8 cellular contexts compared by ENCODE assay signal in the genomic region with DNA sequence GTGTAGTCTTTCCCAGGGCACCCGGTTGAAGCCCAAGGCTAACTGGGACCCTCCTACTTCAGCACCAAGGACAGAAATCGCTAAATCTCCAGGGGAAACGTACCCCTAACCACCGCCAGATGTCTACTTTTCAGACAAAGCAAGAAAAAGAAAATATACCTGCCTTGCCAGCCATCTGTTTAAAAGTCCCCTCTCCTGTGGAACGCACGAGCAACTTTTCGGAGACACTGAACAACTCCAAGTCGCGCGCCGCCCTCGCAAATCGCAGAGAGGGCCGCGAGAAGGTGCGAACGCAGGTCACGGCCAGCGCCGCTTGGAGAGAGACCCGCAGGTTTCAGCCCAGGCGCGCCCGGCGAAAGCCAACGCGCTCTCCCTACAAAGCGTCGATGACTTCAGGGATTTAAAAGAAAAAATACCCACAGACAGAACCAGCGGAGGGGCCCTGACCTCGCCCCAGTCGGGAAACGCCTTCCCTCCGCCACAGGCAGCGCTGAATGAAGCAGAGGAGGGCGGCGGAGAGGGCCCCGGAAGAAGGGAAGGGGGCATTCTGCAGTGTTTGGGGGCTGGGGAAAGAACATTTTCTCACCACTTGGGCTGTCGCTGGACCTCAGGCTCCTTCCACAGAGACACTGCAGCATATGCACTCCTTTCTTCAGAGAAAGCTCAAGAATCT.
DNase-seq lines count a peak whose midpoint lies in the region; ATAC-seq and TF ChIP-seq lines count a peak whose summit lies in the region.

No MANE protein-coding gene starts in this region.

- no peaks in the 10 kb centered on the region for H3K9me3 ChIP-seq in upper lobe of right lung
- H3K9me3 ChIP-seq in CD8-positive, alpha-beta T cell (ENCODE audit: low read length), result no peaks in the 10 kb centered on the region

- H3K27me3 ChIP-seq in upper lobe of right lung, result peaks cover 41% of the 10 kb centered on the region
- peaks cover 9% of the 10 kb centered on the region for H3K27me3 ChIP-seq in CD8-positive, alpha-beta T cell (ENCODE audit: insufficient read depth, low read length)

- POLR2A ChIA-PET in CD8-positive, alpha-beta T cell (lab: Charles Lee), result no interaction called here

- intact Hi-C loops in left colon (cut with DNase I, micrococcal nuclease) (no loop called here), upper lobe of right lung (cut with DNase I) (no loop called here), natural killer cell (cut with micrococcal nuclease) (no loop called here)
- intact Hi-C loops in CD8-positive, alpha-beta T cell (cut with DNase I, micrococcal nuclease), result no loop called here

- no peak for DNase-seq in activated naive CD4-positive, alpha-beta T cell (lab: John Stamatoyannopoulos, UW)
- peak; percentile 35 for DNase-seq in astrocyte of the cerebellum (ENCODE audit: low read depth)
- no peak for DNase-seq in left colon
- DNase-seq in upper lobe of right lung, result peak; percentile 63
- no peak for DNase-seq in natural killer cell
- DNase-seq in CD8-positive, alpha-beta T cell, result no peak

- peak overlapping the region; percentile 17 for H3K27ac Mint-ChIP-seq in activated naive CD4-positive, alpha-beta T cell treated with anti-CD3 and anti-CD28 coated beads, Interleukin-2, amount 50 U/mL, for 24 hours
- H3K27ac Mint-ChIP-seq in natural killer cell, result no peak overlapping the region
- no peak overlapping the region for H3K27ac Mint-ChIP-seq in CD8-positive, alpha-beta T cell

- ATAC-seq in left colon (peak; percentile 15), upper lobe of right lung (peak; percentile 36), natural killer cell (no peak), GM19463 (IDR thresholded peaks at IDR 0.05; ENCODE audit: unreplicated experiment) (no peak)
- no peak for ATAC-seq in CD8-positive, alpha-beta T cell

- H3K27me3 Mint-ChIP-seq in activated naive CD4-positive, alpha-beta T cell treated with anti-CD3 and anti-CD28 coated beads, Interleukin-2, amount 50 U/mL, for 24 hours, result peaks cover 48% of the 10 kb centered on the region
- H3K27me3 Mint-ChIP-seq in natural killer cell (ENCODE audit: low read depth in 2 of 2), result peaks cover 24 to 39% of the 10 kb centered on the region in 2 donors
- H3K27me3 Mint-ChIP-seq in CD8-positive, alpha-beta T cell (ENCODE audit: low read depth), result peaks cover 32% of the 10 kb centered on the region

- H3K27ac ChIP-seq in upper lobe of right lung, result no peak overlapping the region
- no peak overlapping the region for H3K27ac ChIP-seq in CD8-positive, alpha-beta T cell (ENCODE audit: low read depth, low read length)

- peak overlapping the region; percentile 35 for H3K4me3 ChIP-seq in astrocyte of the cerebellum (ENCODE audit: low read depth, low read length)
- peak overlapping the region; percentile 28 for H3K4me3 ChIP-seq in upper lobe of right lung
- no peak overlapping the region for H3K4me3 ChIP-seq in CD8-positive, alpha-beta T cell (ENCODE audit: low read depth, low read length)

- CTCF ChIA-PET in CD8-positive, alpha-beta T cell (lab: Charles Lee), result no interaction called here

- H3K4me3 Mint-ChIP-seq in activated naive CD4-positive, alpha-beta T cell treated with anti-CD3 and anti-CD28 coated beads, Interleukin-2, amount 50 U/mL, for 24 hours, result no peak overlapping the region
- H3K4me3 Mint-ChIP-seq in natural killer cell, result no peak overlapping the region
- no peak overlapping the region for H3K4me3 Mint-ChIP-seq in CD8-positive, alpha-beta T cell

- in situ Hi-C loops in astrocyte of the cerebellum (cut with HindIII; ENCODE audit: low sequenced_read_pairs), result no loop called here

- no peaks in the 10 kb centered on the region for H3K36me3 ChIP-seq in upper lobe of right lung
- no peaks in the 10 kb centered on the region for H3K36me3 ChIP-seq in CD8-positive, alpha-beta T cell (ENCODE audit: insufficient read depth, low read length)

- H3K4me1 ChIP-seq in upper lobe of right lung, result no peaks in the 10 kb centered on the region
- H3K4me1 ChIP-seq in CD8-positive, alpha-beta T cell (ENCODE audit: insufficient read depth, low read length), result no peaks in the 10 kb centered on the region

- peaks cover 8% of the 10 kb centered on the region for H3K9me3 Mint-ChIP-seq in activated naive CD4-positive, alpha-beta T cell treated with anti-CD3 and anti-CD28 coated beads, Interleukin-2, amount 50 U/mL, for 24 hours
- H3K9me3 Mint-ChIP-seq in natural killer cell, result peaks cover 5% of the 10 kb centered on the region in 2 donors
- no peaks in the 10 kb centered on the region for H3K9me3 Mint-ChIP-seq in CD8-positive, alpha-beta T cell

- H3K36me3 Mint-ChIP-seq in activated naive CD4-positive, alpha-beta T cell treated with anti-CD3 and anti-CD28 coated beads, Interleukin-2, amount 50 U/mL, for 24 hours, result no peaks in the 10 kb centered on the region
- H3K36me3 Mint-ChIP-seq in natural killer cell, result peaks cover 8% of the 10 kb centered on the region
- H3K36me3 Mint-ChIP-seq in CD8-positive, alpha-beta T cell, result no peaks in the 10 kb centered on the region

- TF ChIP-seq CTCF in astrocyte of the cerebellum (IDR thresholded peaks at IDR 0.05; ENCODE audit: low read depth, low read length, missing control alignments) (peak; percentile 38), upper lobe of right lung (IDR thresholded peaks at IDR 0.05) (no peak), natural killer cell (IDR thresholded peaks at IDR 0.05) (no peak)
- no peak for TF ChIP-seq CTCF in CD8-positive, alpha-beta T cell (IDR thresholded peaks at IDR 0.05)

- no peaks in the 10 kb centered on the region for H3K4me1 Mint-ChIP-seq in activated naive CD4-positive, alpha-beta T cell treated with anti-CD3 and anti-CD28 coated beads, Interleukin-2, amount 50 U/mL, for 24 hours
- H3K4me1 Mint-ChIP-seq in natural killer cell, result no peaks in the 10 kb centered on the region
- H3K4me1 Mint-ChIP-seq in CD8-positive, alpha-beta T cell (ENCODE audit: low read depth), result peaks cover 5% of the 10 kb centered on the region

Comparison
In these comparisons a context has a peak if more than half of its experiments do, and no peak if none do; other contexts are left out.
1. DNase-seq: peak in astrocyte of the cerebellum (single experiment) and upper lobe of right lung (single experiment); none in activated naive CD4-positive, alpha-beta T cell (0 of 4), left colon (0 of 2), natural killer cell (single experiment) and CD8-positive, alpha-beta T cell (0 of 7).
2. ATAC-seq: peak in left colon (single experiment) and upper lobe of right lung (single experiment); none in natural killer cell (0 of 3), CD8-positive, alpha-beta T cell (single experiment) and GM19463 (single experiment).